ENCODE assay signal across 22 cellular contexts in the genomic region with DNA sequence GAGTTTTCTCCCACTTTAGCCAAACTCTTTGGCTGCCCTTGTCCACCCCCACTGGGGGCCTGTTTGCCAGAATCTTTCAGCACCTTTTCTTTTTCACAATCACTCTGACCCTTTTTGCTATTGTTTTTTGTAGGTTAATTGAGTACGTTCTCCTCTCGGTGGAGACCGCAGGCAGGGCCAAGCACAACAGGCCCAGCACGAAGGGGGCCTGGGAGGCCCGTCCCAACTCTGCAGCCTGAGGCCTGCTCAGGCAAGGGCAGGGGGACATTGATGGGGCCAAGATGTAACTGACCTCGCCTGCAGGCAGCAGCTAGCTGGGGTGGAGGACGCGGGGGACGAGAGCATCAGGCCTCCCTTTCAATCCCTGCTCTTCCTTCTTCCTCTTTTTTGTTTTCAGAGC. TPM values are rescaled to one million over a fixed set of nuclear protein-coding genes. Genes with fewer than 3 reads are reported as not detected.
"Had no signal": no experiment of that assay in that cellular context is flagged by ENCODE, and none has a peak within 500 bp of the region (broad histone marks: within the 10 kb centered on the region; RNA-seq: fewer than 3 reads in every experiment).

No MANE protein-coding gene starts in this region.

- H3K9ac ChIP-seq: KMS-11 had no signal

- H3K4me2 ChIP-seq: KMS-11 had no signal

- H3K36me3 ChIP-seq: adrenal gland, breast epithelium, Peyer's patch had no signal

- H3K27ac Mint-ChIP-seq: activated CD8-positive, alpha-beta T cell treated with anti-CD3 and anti-CD28 coated beads for 36 hours; activated naive CD8-positive, alpha-beta T cell treated with anti-CD3 and anti-CD28 coated beads, Interleukin-2, amount 10 ng/mL, durations not matched to agents 7 days and 5 days; activated T-cell treated with anti-CD3 and anti-CD28 coated beads, Interleukin-2, amount 50 U/mL, for 72 hours; T-helper 1 cell treated with Interleukin-12 subunit alpha and Interleukin-12 subunit beta and Interleukin-4 antibody, amounts not matched to agents 30 μg/mL and 1 μg/mL, for 36 hours had no signal

- H3K9me3 ChIP-seq: adrenal gland, breast epithelium, Peyer's patch had no signal

- ATAC-seq: activated CD4-positive, CD25-positive, alpha-beta regulatory T cell treated with anti-CD3 and anti-CD28 coated beads, Interleukin-2, amount 50 U/mL, for 24 hours; activated CD8-positive, alpha-beta T cell treated with anti-CD3 and anti-CD28 coated beads for 36 hours; activated T-cell treated with anti-CD3 and anti-CD28 coated beads, Interleukin-2, amount 50 U/mL, for 72 hours had no signal

- H3K36me3 Mint-ChIP-seq: activated naive CD8-positive, alpha-beta T cell treated with anti-CD3 and anti-CD28 coated beads, Interleukin-2, amount 10 ng/mL, durations not matched to agents 7 days and 5 days had no signal

- H3K27me3 ChIP-seq: adrenal gland, breast epithelium, Peyer's patch had no signal

- DNase-seq: activated CD4-positive, alpha-beta T cell treated with anti-CD3 and anti-CD28 coated beads for 4 hours; activated CD8-positive, alpha-beta memory T cell treated with anti-CD3 and anti-CD28 coated beads, Interleukin-2, amount 50 U/mL, for 4 hours; activated CD8-positive, alpha-beta T cell treated with anti-CD3 and anti-CD28 coated beads for 36 hours; activated naive CD4-positive, alpha-beta T cell treated with anti-CD3 and anti-CD28 coated beads, Interleukin-2, amount 50 U/mL, for 16 hours; activated naive CD8-positive, alpha-beta T cell treated with anti-CD3 and anti-CD28 coated beads, Interleukin-2, amount 10 ng/mL, durations not matched to agents 7 days and 5 days; activated T-cell treated with anti-CD3 and anti-CD28 coated beads, Interleukin-2, amount 50 U/mL, for 72 hours; adrenal gland; NCI-H1105; NCI-H1436; NCI-H1694 treated with DMSO at 0.1 percent for 48 hours; NCI-H2029 treated with DMSO at 0.1 percent for 48 hours; NCI-H510A treated with DMSO at 0.1 percent for 48 hours; NCI-H69; NK-92 treated with Interleukin-12 subunit alpha and Interleukin-12 subunit beta, amount 100 ng/mL, for 24 hours; Peyer's patch; SHP77 had no signal

- H3K4me1 ChIP-seq: adrenal gland, Peyer's patch had no signal

- H3K4me3 ChIP-seq: adrenal gland, breast epithelium, Peyer's patch had no signal

- H3K4me3 Mint-ChIP-seq: activated CD8-positive, alpha-beta T cell treated with anti-CD3 and anti-CD28 coated beads for 36 hours; activated naive CD8-positive, alpha-beta T cell treated with anti-CD3 and anti-CD28 coated beads, Interleukin-2, amount 10 ng/mL, durations not matched to agents 7 days and 5 days; activated T-cell treated with anti-CD3 and anti-CD28 coated beads, Interleukin-2, amount 50 U/mL, for 72 hours; T-helper 1 cell treated with Interleukin-12 subunit alpha and Interleukin-12 subunit beta and Interleukin-4 antibody, amounts not matched to agents 30 μg/mL and 1 μg/mL, for 36 hours had no signal

- H3K27ac ChIP-seq: adrenal gland, breast epithelium, KMS-11, Peyer's patch, RWPE1 had no signal

- H3K9me3 Mint-ChIP-seq: activated CD8-positive, alpha-beta T cell treated with anti-CD3 and anti-CD28 coated beads for 36 hours; activated naive CD8-positive, alpha-beta T cell treated with anti-CD3 and anti-CD28 coated beads, Interleukin-2, amount 10 ng/mL, durations not matched to agents 7 days and 5 days; activated T-cell treated with anti-CD3 and anti-CD28 coated beads, Interleukin-2, amount 50 U/mL, for 72 hours; T-helper 1 cell treated with Interleukin-12 subunit alpha and Interleukin-12 subunit beta and Interleukin-4 antibody, amounts not matched to agents 30 μg/mL and 1 μg/mL, for 36 hours had no signal

RNA-seq across cellular contexts. Expression of a gene that starts 47.7 kb away (rescaled TPM):
- total RNA-seq: activated CD8-positive, alpha-beta T cell treated with anti-CD3 and anti-CD28 coated beads for 36 hours; activated naive CD8-positive, alpha-beta T cell treated with anti-CD3 and anti-CD28 coated beads, Interleukin-2, amount 10 ng/mL, durations not matched to agents 7 days and 5 days; MCF 10A had no signal
